In the genomic region with DNA sequence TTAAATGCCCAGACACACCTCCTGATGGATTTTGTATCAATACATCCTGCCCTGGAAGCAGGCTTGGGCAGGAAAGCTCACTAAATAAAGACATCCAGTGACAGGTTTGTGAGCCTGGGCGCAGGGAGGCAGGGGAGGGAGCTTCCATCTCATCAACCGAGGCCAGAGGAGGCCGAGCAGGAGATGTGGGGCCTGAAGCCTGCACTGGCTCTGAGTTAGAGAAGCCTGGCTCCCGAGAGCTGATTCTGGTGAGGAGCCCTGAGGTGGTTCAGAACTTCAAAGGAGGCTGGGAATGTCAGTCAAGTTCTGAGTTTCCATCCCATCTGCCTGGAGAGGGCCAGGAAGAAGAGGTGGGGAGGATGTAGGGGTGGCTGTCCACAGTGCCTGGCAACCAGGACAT, we compare ENCODE assay signal across 35 cellular contexts.
"Had no signal": no experiment of that assay in that cellular context is flagged by ENCODE, and none has a peak within 500 bp of the region (broad histone marks: within the 10 kb centered on the region; RNA-seq: fewer than 3 reads in every experiment).

No MANE protein-coding gene starts in this region.

- H3K27me3 Mint-ChIP-seq: activated B cell treated with CpG ODN at 0.5 μM for 24 hours; activated CD4-positive, alpha-beta memory T cell treated with anti-CD3 and anti-CD28 coated beads for 36 hours; activated CD4-positive, alpha-beta T cell treated with anti-CD3 and anti-CD28 coated beads, Interleukin-2, amount 10 ng/mL, durations not matched to agents 24 days and 14 days; activated CD8-positive, alpha-beta T cell treated with anti-CD3 and anti-CD28 coated beads for 36 hours; activated naive CD8-positive, alpha-beta T cell treated with anti-CD3 and anti-CD28 coated beads for 36 hours had no signal

- H3K9me3 Mint-ChIP-seq: activated B cell treated with CpG ODN at 0.5 μM for 24 hours; activated CD4-positive, alpha-beta memory T cell treated with anti-CD3 and anti-CD28 coated beads for 36 hours; activated CD4-positive, alpha-beta T cell treated with anti-CD3 and anti-CD28 coated beads, Interleukin-2, amount 10 ng/mL, durations not matched to agents 24 days and 14 days; activated CD8-positive, alpha-beta T cell treated with anti-CD3 and anti-CD28 coated beads for 36 hours; activated naive CD4-positive, alpha-beta T cell treated with anti-CD3 and anti-CD28 coated beads, Interleukin-2, amount 50 U/mL, for 72 hours; activated naive CD8-positive, alpha-beta T cell treated with anti-CD3 and anti-CD28 coated beads for 36 hours; activated T-cell treated with anti-CD3 and anti-CD28 coated beads, Interleukin-2, amount 50 U/mL, for 4 hours; activated T-cell treated with anti-CD3 and anti-CD28 coated beads, Interleukin-2, amount 50 U/mL, for 72 hours; activated T-helper 1 cell treated with anti-CD3 and anti-CD28 coated beads, Interleukin-12 subunit alpha, Interleukin-12 subunit beta, Interleukin-2, Interleukin-4 antibody, amounts not matched to agents 30 ng/mL and 10 ng/mL and 1 ng/mL, durations not matched to agents 14 hours and 24 hours and 36 hours; activated T-helper 2 cell treated with anti-CD3 and anti-CD28 coated beads, Interferon-gamma antibody, Interleukin-2, Interleukin-4, amounts not matched to agents 10 μg/mL and 5 μg/mL and 100 μg/mL, durations not matched to agents 14 hours and 24 hours and 36 hours; T-helper 1 cell treated with Interleukin-12 subunit alpha and Interleukin-12 subunit beta and Interleukin-4 antibody, amounts not matched to agents 30 μg/mL and 1 μg/mL, for 36 hours; T-helper 2 cell treated with Interferon-gamma antibody and Interleukin-4, amounts not matched to agents 5 μg/mL and 100 μg/mL, for 36 hours had no signal

- H3K4me1 ChIP-seq: body of pancreas, breast epithelium had no signal

- H3K36me3 Mint-ChIP-seq: activated CD4-positive, alpha-beta memory T cell treated with anti-CD3 and anti-CD28 coated beads for 36 hours; activated naive CD4-positive, alpha-beta T cell treated with anti-CD3 and anti-CD28 coated beads, Interleukin-2, amount 50 U/mL, for 72 hours; activated naive CD8-positive, alpha-beta T cell treated with anti-CD3 and anti-CD28 coated beads for 36 hours had no signal

- H3K27me3 ChIP-seq: adrenal gland, body of pancreas, brain microvascular endothelial cell had no signal

- DNase-seq: activated B cell treated with CpG ODN at 0.5 μM for 24 hours; activated CD4-positive, alpha-beta memory T cell treated with anti-CD3 and anti-CD28 coated beads for 36 hours; activated CD4-positive, alpha-beta T cell treated with anti-CD3 and anti-CD28 coated beads for 4 hours; activated CD4-positive, alpha-beta T cell treated with anti-CD3 and anti-CD28 coated beads, Interleukin-2, amount 10 ng/mL, durations not matched to agents 24 days and 14 days; activated CD4-positive, alpha-beta T cell treated with anti-CD3 and anti-CD28 coated beads, Interleukin-2, amount 50 U/mL, for 1 hour; activated CD4-positive, alpha-beta T cell treated with anti-CD3 and anti-CD28 coated beads, Interleukin-2, amount 50 U/mL, for 4 hours; activated CD4-positive, CD25-positive, alpha-beta regulatory T cell treated with anti-CD3 and anti-CD28 coated beads, Interleukin-2, amount 50 U/mL, for 72 hours; activated CD8-positive, alpha-beta memory T cell treated with anti-CD3 and anti-CD28 coated beads, Interleukin-2, amount 50 U/mL, for 4 hours; activated CD8-positive, alpha-beta T cell treated with anti-CD3 and anti-CD28 coated beads for 36 hours; activated effector memory CD4-positive, alpha-beta T cell treated with Interleukin-2 at 50 U/mL for 16 hours; activated gamma-delta T cell; activated naive CD4-positive, alpha-beta T cell treated with anti-CD3 and anti-CD28 coated beads, Interleukin-2, amount 50 U/mL, for 16 hours; activated naive CD4-positive, alpha-beta T cell treated with Interleukin-2 at 50 U/mL for 16 hours; activated naive CD8-positive, alpha-beta T cell treated with anti-CD3 and anti-CD28 coated beads for 36 hours; activated T-cell treated with anti-CD3 and anti-CD28 coated beads for 4 hours; activated T-cell treated with anti-CD3 and anti-CD28 coated beads, Interleukin-2, amount 50 U/mL, for 1 hour; activated T-cell treated with anti-CD3 and anti-CD28 coated beads, Interleukin-2, amount 50 U/mL, for 4 hours; activated T-cell treated with anti-CD3 and anti-CD28 coated beads, Interleukin-2, amount 50 U/mL, for 72 hours; adrenal gland; amniotic stem cell; aorta; body of pancreas; brain microvascular endothelial cell; central memory CD4-positive, alpha-beta T cell; SW 1271; T-helper 1 cell; T-helper 2 cell; T-helper 9 cell had no signal

- H3K36me3 ChIP-seq: adrenal gland, brain microvascular endothelial cell, breast epithelium had no signal

- H3K4me3 Mint-ChIP-seq: activated B cell treated with CpG ODN at 0.5 μM for 24 hours; activated CD4-positive, alpha-beta memory T cell treated with anti-CD3 and anti-CD28 coated beads for 36 hours; activated CD4-positive, alpha-beta T cell treated with anti-CD3 and anti-CD28 coated beads, Interleukin-2, amount 10 ng/mL, durations not matched to agents 24 days and 14 days; activated CD8-positive, alpha-beta T cell treated with anti-CD3 and anti-CD28 coated beads for 36 hours; activated naive CD8-positive, alpha-beta T cell treated with anti-CD3 and anti-CD28 coated beads for 36 hours; activated T-cell treated with anti-CD3 and anti-CD28 coated beads, Interleukin-2, amount 50 U/mL, for 4 hours; activated T-cell treated with anti-CD3 and anti-CD28 coated beads, Interleukin-2, amount 50 U/mL, for 72 hours; activated T-helper 1 cell treated with anti-CD3 and anti-CD28 coated beads, Interleukin-12 subunit alpha, Interleukin-12 subunit beta, Interleukin-2, Interleukin-4 antibody, amounts not matched to agents 30 ng/mL and 10 ng/mL and 1 ng/mL, durations not matched to agents 14 hours and 24 hours and 36 hours; T-helper 1 cell treated with Interleukin-12 subunit alpha and Interleukin-12 subunit beta and Interleukin-4 antibody, amounts not matched to agents 30 μg/mL and 1 μg/mL, for 36 hours; T-helper 2 cell treated with Interferon-gamma antibody and Interleukin-4, amounts not matched to agents 5 μg/mL and 100 μg/mL, for 36 hours had no signal

- ATAC-seq: activated CD8-positive, alpha-beta T cell treated with anti-CD3 and anti-CD28 coated beads for 36 hours; activated naive CD4-positive, alpha-beta T cell treated with anti-CD3 and anti-CD28 coated beads, Interleukin-2, amount 50 U/mL, for 72 hours; activated T-cell treated with anti-CD3 and anti-CD28 coated beads, Interleukin-2, amount 50 U/mL, for 4 hours; activated T-cell treated with anti-CD3 and anti-CD28 coated beads, Interleukin-2, amount 50 U/mL, for 72 hours; body of pancreas had no signal

- H3K27ac Mint-ChIP-seq: activated B cell treated with CpG ODN at 0.5 μM for 24 hours; activated CD4-positive, alpha-beta memory T cell treated with anti-CD3 and anti-CD28 coated beads for 36 hours; activated CD4-positive, alpha-beta T cell treated with anti-CD3 and anti-CD28 coated beads, Interleukin-2, amount 10 ng/mL, durations not matched to agents 24 days and 14 days; activated CD8-positive, alpha-beta T cell treated with anti-CD3 and anti-CD28 coated beads for 36 hours; activated naive CD4-positive, alpha-beta T cell treated with anti-CD3 and anti-CD28 coated beads, Interleukin-2, amount 50 U/mL, for 72 hours; activated naive CD8-positive, alpha-beta T cell treated with anti-CD3 and anti-CD28 coated beads for 36 hours; activated T-cell treated with anti-CD3 and anti-CD28 coated beads, Interleukin-2, amount 50 U/mL, for 72 hours; activated T-helper 1 cell treated with anti-CD3 and anti-CD28 coated beads, Interleukin-12 subunit alpha, Interleukin-12 subunit beta, Interleukin-2, Interleukin-4 antibody, amounts not matched to agents 30 ng/mL and 10 ng/mL and 1 ng/mL, durations not matched to agents 14 hours and 24 hours and 36 hours; activated T-helper 2 cell treated with anti-CD3 and anti-CD28 coated beads, Interferon-gamma antibody, Interleukin-2, Interleukin-4, amounts not matched to agents 10 μg/mL and 5 μg/mL and 100 μg/mL, durations not matched to agents 14 hours and 24 hours and 36 hours; T-helper 1 cell treated with Interleukin-12 subunit alpha and Interleukin-12 subunit beta and Interleukin-4 antibody, amounts not matched to agents 30 μg/mL and 1 μg/mL, for 36 hours; T-helper 2 cell treated with Interferon-gamma antibody and Interleukin-4, amounts not matched to agents 5 μg/mL and 100 μg/mL, for 36 hours had no signal

- H3K4me3 ChIP-seq: adrenal gland, body of pancreas, breast epithelium had no signal

- H3K27ac ChIP-seq: adrenal gland, body of pancreas, brain microvascular endothelial cell, breast epithelium, VCaP had no signal

- H3K4me1 Mint-ChIP-seq: activated B cell treated with CpG ODN at 0.5 μM for 24 hours; activated CD4-positive, alpha-beta T cell treated with anti-CD3 and anti-CD28 coated beads, Interleukin-2, amount 10 ng/mL, durations not matched to agents 24 days and 14 days; activated naive CD8-positive, alpha-beta T cell treated with anti-CD3 and anti-CD28 coated beads for 36 hours had no signal

- H3K9me3 ChIP-seq: adrenal gland, body of pancreas, breast epithelium had no signal
